8 cellular contexts compared by ENCODE assay signal in the genomic region with DNA sequence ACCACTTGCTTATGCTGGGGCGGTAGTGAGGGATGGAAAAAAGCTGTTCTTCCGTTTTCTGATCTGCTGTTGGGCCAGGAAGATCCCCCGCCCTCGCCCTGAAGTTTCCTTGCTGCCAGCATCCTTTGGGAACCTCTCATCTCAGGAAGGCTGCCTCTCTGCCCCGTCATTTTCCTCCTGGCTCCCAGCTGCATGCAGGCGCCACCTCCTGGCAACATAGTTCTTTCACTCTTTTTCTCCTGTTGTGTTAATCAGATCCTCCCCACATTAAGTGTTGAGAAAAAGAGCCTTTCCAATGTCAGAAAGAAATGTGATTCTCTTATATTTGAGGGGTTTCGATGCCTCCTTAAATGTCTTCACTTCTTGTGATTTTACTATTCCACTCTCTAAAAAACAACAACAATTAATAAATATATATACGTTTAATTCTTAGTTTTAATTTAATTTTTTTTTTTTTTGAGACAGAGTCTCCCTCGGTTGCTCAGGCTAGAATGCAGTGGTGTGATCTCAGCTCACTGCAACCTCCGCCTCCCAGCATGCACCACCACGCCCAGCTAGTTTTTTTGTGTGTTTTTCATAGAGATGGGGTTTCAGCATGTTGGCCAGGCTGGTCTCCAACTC.
DNase-seq lines count a peak whose midpoint lies in the region; ATAC-seq and TF ChIP-seq lines count a peak whose summit lies in the region.

No MANE protein-coding gene starts in this region.

- H3K4me3 ChIP-seq in DOHH2 (ENCODE audit: low read length): no peak overlapping the region
- no peak overlapping the region for H3K4me3 ChIP-seq in WI38 (ENCODE audit: low read depth, low read length)

- DNase-seq in NCI-H2196 (lab: John Stamatoyannopoulos, UW; ENCODE audit: unreplicated experiment): peak; percentile 74
- DNase-seq in cerebellum (ENCODE audit: low spot score): peak; percentile 80
- DNase-seq in left lobe of liver (ENCODE audit: low spot score): peak; percentile 71
- DNase-seq in stimulated activated CD4-positive, alpha-beta T cell treated with anti-CD3 and anti-CD28 coated beads, Interleukin-4, amount 100 ng/mL, for 4 hours: peak; percentile 46 to 48

- H3K9me3 ChIP-seq in DOHH2 (ENCODE audit: control insufficient read depth, insufficient read depth, low read length): no peaks in the 10 kb centered on the region; the same call in 1 of the 2 replicates

- 0 out of 2 replicates have a peak, but pooled peaks cover 3% of the 10 kb centered on the region for H4K20me1 ChIP-seq in DOHH2 (ENCODE audit: control insufficient read depth, insufficient read depth, low read depth, low read length)

- peaks cover 27% of the 10 kb centered on the region for H3K36me3 ChIP-seq in DOHH2 (ENCODE audit: control insufficient read depth, low read length)

- no peak overlapping the region for H3K27ac ChIP-seq in DOHH2 (ENCODE audit: low read depth, low read length)

- no peaks in the 10 kb centered on the region for H3K27me3 ChIP-seq in DOHH2 (ENCODE audit: control insufficient read depth, low read length)

- H3K79me2 ChIP-seq in DOHH2 (ENCODE audit: control insufficient read depth, low read length): peaks cover 67% of the 10 kb centered on the region

- H3K4me1 ChIP-seq in DOHH2 (ENCODE audit: control insufficient read depth, low read length): peaks cover 7% of the 10 kb centered on the region

- 0 out of 2 replicates have a peak overlapping the region, but pooled peaks have one; percentile 15 for H3K4me2 ChIP-seq in DOHH2 (ENCODE audit: low read length)

- TF ChIP-seq CTCF in DOHH2 (IDR thresholded peaks at IDR 0.05; ENCODE audit: low read depth, low read length, poor library complexity, severe bottlenecking) (peak; percentile 95), WI38 (IDR thresholded peaks at IDR 0.05; ENCODE audit: low read depth, low read length) (peak; percentile 73)

- ATAC-seq in HG02678 (IDR thresholded peaks at IDR 0.05; ENCODE audit: unreplicated experiment) (peak; percentile 60), left lobe of liver (peak; percentile 96), HG03342 (IDR thresholded peaks at IDR 0.05; ENCODE audit: unreplicated experiment) (no peak)

- H3K9me2 ChIP-seq in DOHH2 (replicated peaks; ENCODE audit: control insufficient read depth, low read length): no peaks in the 10 kb centered on the region; the same call in 1 of the 2 replicates

- no peaks in the 10 kb centered on the region; the same call in 1 of the 2 replicates for H3F3A ChIP-seq in DOHH2 (ENCODE audit: control insufficient read depth, insufficient read depth)
